ENCODE assay signal across 14 cellular contexts in genomic region chr7:28573751-28574295, GRCh38.
DNase-seq lines count a peak whose midpoint lies in the region; TF ChIP-seq lines count a peak whose summit lies in the region.
"Had no signal": no experiment of that assay in that cellular context is flagged by ENCODE, and none has a peak within 500 bp of the region (broad histone marks: within the 10 kb centered on the region; RNA-seq: fewer than 3 reads in every experiment).

No MANE protein-coding gene starts in this region.

- H3K9me2 ChIP-seq in hepatocyte (replicated peaks; ENCODE audit: insufficient read depth): no peaks in the 10 kb centered on the region

- no peaks in the 10 kb centered on the region for H3K36me3 Mint-ChIP-seq in activated T-helper 2 cell treated with anti-CD3 and anti-CD28 coated beads, Interferon-gamma antibody, Interleukin-2, Interleukin-4, amounts not matched to agents 10 μg/mL and 5 μg/mL and 100 μg/mL, durations not matched to agents 14 hours and 24 hours and 36 hours (ENCODE audit: low read depth)
- H3K36me3 Mint-ChIP-seq: CD14-positive monocyte; naive thymus-derived CD8-positive, alpha-beta T cell had no signal

- intact Hi-C loops in activated T-helper 2 cell treated with anti-CD3 and anti-CD28 coated beads, Interferon-gamma antibody, Interleukin-2, Interleukin-4, amounts not matched to agents 10 μg/mL and 5 μg/mL and 100 μg/mL, durations not matched to agents 14 hours and 24 hours and 36 hours (cut with micrococcal nuclease): no loop called here
- intact Hi-C loops in vagina (cut with DNase I): no loop called here

- no peaks in the 10 kb centered on the region for H3K9me3 ChIP-seq in hepatocyte (ENCODE audit: low read depth)
- H3K9me3 ChIP-seq in vagina: no peaks in the 10 kb centered on the region

- peaks cover 6% of the 10 kb centered on the region for H3K27me3 Mint-ChIP-seq in activated T-helper 2 cell treated with anti-CD3 and anti-CD28 coated beads, Interferon-gamma antibody, Interleukin-2, Interleukin-4, amounts not matched to agents 10 μg/mL and 5 μg/mL and 100 μg/mL, durations not matched to agents 14 hours and 24 hours and 36 hours (ENCODE audit: low read depth)

- TF ChIP-seq CTCF in RWPE1 (conservative IDR thresholded peaks at IDR 0.05; ENCODE audit: low read depth) (no peak), hepatocyte (IDR thresholded peaks at IDR 0.05; ENCODE audit: poor library complexity) (no peak), vagina (IDR thresholded peaks at IDR 0.05) (no peak)

- no peaks in the 10 kb centered on the region for H3K9me3 Mint-ChIP-seq in activated T-helper 2 cell treated with anti-CD3 and anti-CD28 coated beads, Interferon-gamma antibody, Interleukin-2, Interleukin-4, amounts not matched to agents 10 μg/mL and 5 μg/mL and 100 μg/mL, durations not matched to agents 14 hours and 24 hours and 36 hours
- H3K9me3 Mint-ChIP-seq: activated T-cell treated with anti-CD3 and anti-CD28 coated beads, Interleukin-2, amount 50 U/mL, for 24 hours; naive thymus-derived CD8-positive, alpha-beta T cell had no signal

- no peak overlapping the region for H2AFZ ChIP-seq in hepatocyte

- H3K4me1 Mint-ChIP-seq in activated T-helper 2 cell treated with anti-CD3 and anti-CD28 coated beads, Interferon-gamma antibody, Interleukin-2, Interleukin-4, amounts not matched to agents 10 μg/mL and 5 μg/mL and 100 μg/mL, durations not matched to agents 14 hours and 24 hours and 36 hours (ENCODE audit: low read depth): no peaks in the 10 kb centered on the region
- H3K4me1 Mint-ChIP-seq: CD14-positive monocyte had no signal

- CTCF ChIA-PET in RWPE1 (lab: Yijun Ruan, JAX): no interaction called here

- WGBS in hepatocyte (ENCODE audit: low lambda C conversion rate, missing lambda C conversion rate): 64% methylated on average over 6 of the region's 6 CpGs

- H4K20me1 ChIP-seq in hepatocyte (ENCODE audit: insufficient read depth, poor library complexity, severe bottlenecking): no peaks in the 10 kb centered on the region

- peaks cover 10% of the 10 kb centered on the region for H3K4me1 ChIP-seq in hepatocyte (ENCODE audit: insufficient read depth)
- H3K4me1 ChIP-seq in vagina: peaks cover 18% of the 10 kb centered on the region

- H3K79me2 ChIP-seq in hepatocyte: no peaks in the 10 kb centered on the region

- no peak for TF ChIP-seq POLR2A in vagina (IDR thresholded peaks at IDR 0.05)

- H3K4me3 ChIP-seq in hepatocyte: no peak overlapping the region
- no peak overlapping the region for H3K4me3 ChIP-seq in vagina

- H3K36me3 ChIP-seq in hepatocyte (replicated peaks; ENCODE audit: insufficient read depth, low read depth): no peaks in the 10 kb centered on the region
- no peaks in the 10 kb centered on the region for H3K36me3 ChIP-seq in vagina
- H3K36me3 ChIP-seq: brain microvascular endothelial cell had no signal

- DNase-seq in Daoy (ENCODE audit: low read depth): peak; percentile 67
- peak; percentile 91 for DNase-seq in NAMALWA (ENCODE audit: low spot score)
- no peak for DNase-seq in RWPE1 (ENCODE audit: low spot score)
- DNase-seq in kidney glomerular epithelial cell (lab: John Stamatoyannopoulos, UW): peak; percentile 68
- no peak for DNase-seq in activated T-helper 2 cell treated with anti-CD3 and anti-CD28 coated beads, Interferon-gamma antibody, Interleukin-2, Interleukin-4, amounts not matched to agents 10 μg/mL and 5 μg/mL and 100 μg/mL, durations not matched to agents 14 hours and 24 hours and 36 hours (ENCODE audit: low spot score)
- no peak for DNase-seq in Kasumi-1 (lab: John Stamatoyannopoulos, UW)
- no peak for DNase-seq in hepatocyte (ENCODE audit: low spot score)
- no peak for DNase-seq in vagina (ENCODE audit: extremely low spot score in 2 of 2)
- DNase-seq: activated T-cell treated with anti-CD3 and anti-CD28 coated beads, Interleukin-2, amount 50 U/mL, for 24 hours; erythroblast; naive thymus-derived CD8-positive, alpha-beta T cell had no signal

- no peak overlapping the region for H3K27ac Mint-ChIP-seq in activated T-helper 2 cell treated with anti-CD3 and anti-CD28 coated beads, Interferon-gamma antibody, Interleukin-2, Interleukin-4, amounts not matched to agents 10 μg/mL and 5 μg/mL and 100 μg/mL, durations not matched to agents 14 hours and 24 hours and 36 hours
- H3K27ac Mint-ChIP-seq: activated T-cell treated with anti-CD3 and anti-CD28 coated beads, Interleukin-2, amount 50 U/mL, for 24 hours; CD14-positive monocyte; naive thymus-derived CD8-positive, alpha-beta T cell had no signal

- no peak overlapping the region for H3K4me2 ChIP-seq in hepatocyte

- no peak overlapping the region for H3K4me3 Mint-ChIP-seq in activated T-helper 2 cell treated with anti-CD3 and anti-CD28 coated beads, Interferon-gamma antibody, Interleukin-2, Interleukin-4, amounts not matched to agents 10 μg/mL and 5 μg/mL and 100 μg/mL, durations not matched to agents 14 hours and 24 hours and 36 hours (ENCODE audit: low read depth)
- H3K4me3 Mint-ChIP-seq: activated T-cell treated with anti-CD3 and anti-CD28 coated beads, Interleukin-2, amount 50 U/mL, for 24 hours; CD14-positive monocyte; naive thymus-derived CD8-positive, alpha-beta T cell had no signal

- H3K27me3 ChIP-seq in hepatocyte (peaks cover 11% of the 10 kb centered on the region), vagina (no peaks in the 10 kb centered on the region)
- H3K27me3 ChIP-seq: brain microvascular endothelial cell had no signal

- H3K27ac ChIP-seq in RWPE1 (peak overlapping the region; percentile 27; the same call in 1 of the 2 replicates), hepatocyte (no peak overlapping the region), vagina (no peak overlapping the region)
- H3K27ac ChIP-seq: brain microvascular endothelial cell, HL-60 had no signal

- POLR2A ChIA-PET in RWPE1 (lab: Yijun Ruan, JAX; ENCODE audit: low non-redundant PET): no interaction called here

Comparison
In these comparisons a context has a peak if more than half of its experiments do, and no peak if none do; other contexts are left out.
1. DNase-seq: peak in Daoy (single experiment), NAMALWA (single experiment) and kidney glomerular epithelial cell (single experiment); none in RWPE1 (single experiment), activated T-helper 2 cell treated with anti-CD3 and anti-CD28 coated beads, Interferon-gamma antibody, Interleukin-2, Interleukin-4, amounts not matched to agents 10 μg/mL and 5 μg/mL and 100 μg/mL, durations not matched to agents 14 hours and 24 hours and 36 hours (single experiment), Kasumi-1 (0 of 2), hepatocyte (single experiment) and vagina (0 of 2).